8 cellular contexts compared by ENCODE assay signal in the genomic region with DNA sequence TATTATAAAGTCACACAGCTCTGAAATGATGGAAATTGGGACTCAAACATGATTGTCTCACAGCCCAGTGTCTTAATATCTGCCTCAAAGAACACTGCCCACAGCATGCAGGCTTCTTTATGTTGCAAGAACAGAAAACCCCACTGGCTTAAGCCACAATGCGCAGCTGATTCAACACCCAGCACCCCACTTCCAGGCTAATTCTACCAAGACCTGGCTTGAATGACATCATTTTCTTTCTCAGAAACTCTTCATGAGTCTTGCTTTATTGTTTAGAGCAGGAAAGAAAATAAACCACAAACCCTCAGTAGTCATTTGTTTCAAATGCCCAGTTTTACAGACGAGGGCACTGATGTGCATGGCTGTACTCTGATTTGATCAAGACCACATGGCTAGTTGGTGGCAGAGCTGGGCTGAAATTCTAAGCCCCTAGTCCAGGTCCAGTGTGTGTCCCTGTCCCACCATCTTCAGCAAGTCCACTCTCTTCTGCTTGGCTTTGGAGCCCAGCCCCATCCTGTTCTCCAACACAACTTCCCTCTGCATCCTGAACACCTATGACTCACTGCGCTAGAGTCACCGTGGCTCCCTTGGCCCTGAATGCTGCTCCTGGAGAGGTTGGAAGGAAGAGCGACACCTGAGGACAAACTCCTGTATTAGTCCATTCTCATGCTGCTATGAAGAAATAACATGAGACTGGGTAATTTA. TPM values are rescaled to one million over a fixed set of nuclear protein-coding genes. Genes with fewer than 3 reads are reported as not detected.
DNase-seq lines count a peak whose midpoint lies in the region; ATAC-seq and TF ChIP-seq lines count a peak whose summit lies in the region.

No MANE protein-coding gene starts in this region.

- no peaks in the 10 kb centered on the region for H3K27me3 ChIP-seq in heart left ventricle
- no peaks in the 10 kb centered on the region for H3K27me3 ChIP-seq in right cardiac atrium (ENCODE audit: control insufficient read depth, insufficient read depth)

- no peak for DNase-seq in heart left ventricle
- no peak for DNase-seq in Right ventricle myocardium superior
- peak; percentile 74 for DNase-seq in activated effector memory CD4-positive, alpha-beta T cell treated with anti-CD3 and anti-CD28 coated beads, Interleukin-2, amount 50 U/mL, for 16 hours
- DNase-seq in right cardiac atrium = no peak
- peak; percentile 81 for DNase-seq in stromal cell of bone marrow (ENCODE audit: low read depth)
- DNase-seq in hippocampal formation (lab: John Stamatoyannopoulos, UW) = no peak
- no peak for DNase-seq in NCI-H1048 (lab: John Stamatoyannopoulos, UW)
- no peak for DNase-seq in mesenteric fat pad (ENCODE audit: low spot score)

- H3K27ac ChIP-seq in heart left ventricle = peak overlapping the region in 9 of 12 donors; percentile 33 to 89 (median 52)
- peak overlapping the region; percentile 23 for H3K27ac ChIP-seq in right cardiac atrium (ENCODE audit: low read length)

- H3K4me3 ChIP-seq in heart left ventricle (no peak overlapping the region), right cardiac atrium (ENCODE audit: low read length) (no peak overlapping the region)

- no peak for TF ChIP-seq POLR2A in heart left ventricle (IDR thresholded peaks at IDR 0.05)

- H3K9me3 ChIP-seq in heart left ventricle = no peaks in the 10 kb centered on the region
- no peaks in the 10 kb centered on the region for H3K9me3 ChIP-seq in right cardiac atrium (ENCODE audit: control insufficient read depth, low read length)

- peaks cover 20 to 95% (median 61%) of the 10 kb centered on the region in 12 donors for H3K4me1 ChIP-seq in heart left ventricle
- peaks cover 31% of the 10 kb centered on the region for H3K4me1 ChIP-seq in right cardiac atrium (ENCODE audit: control insufficient read depth, insufficient read depth, low read length)

- peaks cover 0 to 25% (median 2%) of the 10 kb centered on the region in 9 donors for H3K36me3 ChIP-seq in heart left ventricle

- no peak for TF ChIP-seq CTCF in heart left ventricle (IDR thresholded peaks at IDR 0.05)

- ATAC-seq in heart left ventricle = peak in 3 of 4 donors; percentile 4 to 30 (median 10)
- no peak for ATAC-seq in Right ventricle myocardium superior (ENCODE audit: poor library complexity)
- ATAC-seq in right cardiac atrium = peak; percentile 6 to 27

- WGBS in heart left ventricle, 4 donors = 55 to 69% (median 67%) methylated on average over 5 of the region's 5 CpGs
- 62% methylated on average over 5 of the region's 5 CpGs for WGBS in right cardiac atrium

- intact Hi-C loops in heart left ventricle (cut with DNase I) = loop anchor here in 5 of 10 donors (2.0 to 10.0 kb wide), 4 partner anchors 34 to 104 kb away; partner anchors contain the start of gene SUSD6 (in 2 of the 5)
- intact Hi-C loops in Right ventricle myocardium superior (cut with DNase I) = no loop called here
- intact Hi-C loops in right cardiac atrium (cut with DNase I) = no loop called here

RNA-seq across cellular contexts. Expression of gene SRSF5, which starts 50.3 kb away (rescaled TPM):
- total RNA-seq in heart left ventricle (100 to 1,000 TPM in 7 of 9 donors, 10 to 100 TPM in 2; 63.8 to 197 (median 176) TPM), Right ventricle myocardium superior (134 TPM), right cardiac atrium (100 to 1,000 TPM; 210 to 259 (median 237) TPM), mesenteric fat pad (288 TPM)
- polyA plus RNA-seq in heart left ventricle (100 to 1,000 TPM; 157 to 186 TPM), right cardiac atrium (279 TPM)

Comparison
In these comparisons a context has a peak if more than half of its experiments do, and no peak if none do; other contexts are left out.
1. DNase-seq: peak in activated effector memory CD4-positive, alpha-beta T cell treated with anti-CD3 and anti-CD28 coated beads, Interleukin-2, amount 50 U/mL, for 16 hours (single experiment) and stromal cell of bone marrow (single experiment); none in heart left ventricle (0 of 5), Right ventricle myocardium superior (single experiment), right cardiac atrium (0 of 3), hippocampal formation (0 of 2), NCI-H1048 (single experiment) and mesenteric fat pad (single experiment).